1 cellular context compared by ENCODE assay signal in the genomic region with DNA sequence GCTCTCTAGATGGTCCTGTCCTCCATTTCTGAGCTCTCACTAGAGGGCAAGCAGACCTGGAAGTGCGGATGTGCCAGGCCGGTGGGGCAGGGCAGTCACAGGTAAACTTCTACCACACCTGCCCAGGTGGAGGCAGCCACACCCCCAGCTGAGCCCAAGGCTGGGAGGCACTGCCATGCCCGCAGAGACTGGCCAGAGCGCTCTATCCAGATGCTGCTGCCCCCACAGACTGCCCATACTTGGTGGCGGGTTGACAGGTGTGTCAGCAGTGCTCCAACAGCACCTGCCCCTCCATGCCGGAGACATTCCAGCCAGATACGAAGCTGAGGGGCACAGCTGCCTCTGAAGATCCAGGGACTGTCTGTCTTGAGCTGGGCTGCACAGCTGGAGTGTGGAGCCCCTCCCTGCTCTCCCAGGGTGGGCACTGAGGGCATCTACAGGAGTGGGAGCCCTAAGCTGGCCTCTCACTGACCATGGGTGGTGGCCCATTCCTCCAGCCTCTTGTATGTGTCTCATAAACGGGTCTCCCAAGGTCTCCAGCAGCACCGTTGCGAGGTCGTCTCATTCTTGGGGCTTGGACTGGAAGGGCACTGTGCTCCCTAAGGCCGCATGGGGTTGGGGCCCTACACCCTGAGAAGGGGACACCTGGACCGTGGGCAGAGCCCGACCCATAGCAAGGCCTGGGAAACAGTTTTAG.
TF ChIP-seq lines count a peak whose summit lies in the region.

No MANE protein-coding gene starts in this region.

TF ChIP-seq in IMR-90, 13 proteins besides CTCF, POLR2A, EP300 and RAD21:
- TF ChIP-seq RCOR1 (IDR thresholded peaks at IDR 0.05; ENCODE audit: insufficient replicate concordance, low read length) (no peak), FOS (IDR thresholded peaks at IDR 0.05; ENCODE audit: low read depth, low read length) (no peak), MAZ (IDR thresholded peaks at IDR 0.05; ENCODE audit: borderline replicate concordance, low read depth, low read length) (no peak), CEBPB (IDR thresholded peaks at IDR 0.05; ENCODE audit: low read depth, low read length) (no peak), SMC3 (IDR thresholded peaks at IDR 0.05; ENCODE audit: low read depth, low read length) (no peak), BHLHE40 (IDR thresholded peaks at IDR 0.05; ENCODE audit: low read depth, low read length) (no peak), MXI1 (IDR thresholded peaks at IDR 0.05; ENCODE audit: borderline replicate concordance, low read depth, low read length) (no peak), NFE2L2 (IDR thresholded peaks at IDR 0.05; ENCODE audit: low read depth, low read length) (no peak), RFX5 (IDR thresholded peaks at IDR 0.05; ENCODE audit: low read depth, low read length) (no peak), CHD1 (IDR thresholded peaks at IDR 0.05; ENCODE audit: low read depth, low read length) (no peak), MAFK (IDR thresholded peaks at IDR 0.05; ENCODE audit: low read depth, low read length) (no peak)
- TF ChIP-seq, protein P1, sequence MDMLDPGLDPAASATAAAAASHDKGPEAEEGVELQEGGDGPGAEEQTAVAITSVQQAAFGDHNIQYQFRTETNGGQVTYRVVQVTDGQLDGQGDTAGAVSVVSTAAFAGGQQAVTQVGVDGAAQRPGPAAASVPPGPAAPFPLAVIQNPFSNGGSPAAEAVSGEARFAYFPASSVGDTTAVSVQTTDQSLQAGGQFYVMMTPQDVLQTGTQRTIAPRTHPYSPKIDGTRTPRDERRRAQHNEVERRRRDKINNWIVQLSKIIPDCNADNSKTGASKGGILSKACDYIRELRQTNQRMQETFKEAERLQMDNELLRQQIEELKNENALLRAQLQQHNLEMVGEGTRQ (IDR thresholded peaks at IDR 0.05; ENCODE audit: low read depth, low read length), result no peak
- TF ChIP-seq, protein P2, sequence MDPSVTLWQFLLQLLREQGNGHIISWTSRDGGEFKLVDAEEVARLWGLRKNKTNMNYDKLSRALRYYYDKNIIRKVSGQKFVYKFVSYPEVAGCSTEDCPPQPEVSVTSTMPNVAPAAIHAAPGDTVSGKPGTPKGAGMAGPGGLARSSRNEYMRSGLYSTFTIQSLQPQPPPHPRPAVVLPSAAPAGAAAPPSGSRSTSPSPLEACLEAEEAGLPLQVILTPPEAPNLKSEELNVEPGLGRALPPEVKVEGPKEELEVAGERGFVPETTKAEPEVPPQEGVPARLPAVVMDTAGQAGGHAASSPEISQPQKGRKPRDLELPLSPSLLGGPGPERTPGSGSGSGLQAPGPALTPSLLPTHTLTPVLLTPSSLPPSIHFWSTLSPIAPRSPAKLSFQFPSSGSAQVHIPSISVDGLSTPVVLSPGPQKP (IDR thresholded peaks at IDR 0.05; ENCODE audit: borderline replicate concordance, low read depth, low read length), result no peak
